Comparison of ENCODE assay signal across 13 cellular contexts in genomic region chr2:46963961-46964673, GRCh38. TPM values are rescaled to one million over a fixed set of nuclear protein-coding genes. Genes with fewer than 3 reads are reported as not detected.
DNase-seq lines count a peak whose midpoint lies in the region; ATAC-seq, FAIRE-seq and TF ChIP-seq lines count a peak whose summit lies in the region.
"Had no signal": no experiment of that assay in that cellular context is flagged by ENCODE, and none has a peak within 500 bp of the region (broad histone marks: within the 10 kb centered on the region; RNA-seq: fewer than 3 reads in every experiment).

No MANE protein-coding gene starts in this region.

- H3K4ac ChIP-seq in H1 (replicated peaks; ENCODE audit: insufficient read length, low read depth, low read length): no peak overlapping the region

- no peaks in the 10 kb centered on the region for H3K9me2 ChIP-seq in PC-9 (ENCODE audit: insufficient read depth)

- H3K23me2 ChIP-seq in H1 (ENCODE audit: low read depth, low read length): no peaks in the 10 kb centered on the region

- POLR2A ChIA-PET in PC-9 (lab: Charles Lee; ENCODE audit: unreplicated experiment): interaction anchor here (0.5 to 0.7 kb wide), 3 partner anchors 9 to 202 kb away, joined by 3 to 8 read pairs (median 3); no protein-coding TSS in a partner anchor
- POLR2A ChIA-PET in H1 (lab: Charles Lee; ENCODE audit: partially characterized antibody): interaction anchor here (1.1 to 1.4 kb wide), 3 partner anchors 9 to 20 kb away, joined by 3 to 4 read pairs (median 3); no protein-coding TSS in a partner anchor

- H3K79me1 ChIP-seq in H1 (ENCODE audit: low read depth, low read length): no peaks in the 10 kb centered on the region

- no peak overlapping the region for H3K23ac ChIP-seq in H1 (ENCODE audit: insufficient read length)

- H3K4me3 Mint-ChIP-seq in stimulated activated effector memory CD8-positive, alpha-beta T cell treated with anti-CD3 and anti-CD28 coated beads, Interleukin-12 subunit alpha, Interleukin-12 subunit beta, amount 100 ng/mL, for 72 hours: no peak overlapping the region

- H3K4me3 ChIP-seq in DND-41 (ENCODE audit: low read depth in 1 of 2, low read length in 2 of 2): no peak overlapping the region
- no peak overlapping the region; the same call in 1 of the 2 replicates for H3K4me3 ChIP-seq in PC-9
- H3K4me3 ChIP-seq in H1 (ENCODE audit: extremely low read depth in 1 of 4, insufficient read depth in 2 of 4, low read depth in 3 of 4, low read length in 4 of 4): no peak overlapping the region

- H3K27me3 ChIP-seq in DND-41 (ENCODE audit: insufficient read depth, low read length, poor library complexity): no peaks in the 10 kb centered on the region
- no peaks in the 10 kb centered on the region for H3K27me3 ChIP-seq in PC-9 (ENCODE audit: insufficient read depth, low read depth)
- H3K27me3 ChIP-seq in H1 (replicated peaks in 1 of 4; ENCODE audit: control insufficient read depth in 3 of 4, extremely low read depth in 1 of 4, insufficient read depth in 3 of 4, low read length in 3 of 4): no peaks in the 10 kb centered on the region

- H3K27ac Mint-ChIP-seq in stimulated activated effector memory CD8-positive, alpha-beta T cell treated with anti-CD3 and anti-CD28 coated beads, Interleukin-12 subunit alpha, Interleukin-12 subunit beta, amount 100 ng/mL, for 72 hours: peak overlapping the region; percentile 91

- TF ChIP-seq EP300 in H1 (IDR thresholded peaks at IDR 0.05; ENCODE audit: borderline replicate concordance in 1 of 2, low read depth in 2 of 2, low read length in 2 of 2): no peak

- H4K20me1 ChIP-seq in DND-41 (ENCODE audit: insufficient read depth, low read length) (peaks cover 37% of the 10 kb centered on the region), PC-9 (ENCODE audit: insufficient read depth) (no peaks in the 10 kb centered on the region), H1 (replicated peaks in 1 of 2; ENCODE audit: control insufficient read depth in 1 of 2, insufficient read depth in 2 of 2, low read length in 2 of 2) (no peaks in the 10 kb centered on the region)

- peaks cover 69% of the 10 kb centered on the region for H3F3A ChIP-seq in PC-9 (ENCODE audit: insufficient read depth, low read depth)

- no peak for FAIRE-seq in H1 (lab: Jason Lieb, UNC)
- FAIRE-seq: G401.6 had no signal

- H3K36me3 Mint-ChIP-seq in stimulated activated effector memory CD8-positive, alpha-beta T cell treated with anti-CD3 and anti-CD28 coated beads, Interleukin-12 subunit alpha, Interleukin-12 subunit beta, amount 100 ng/mL, for 72 hours: peaks cover 59% of the 10 kb centered on the region

- no peak; the same call in 2 of the 3 replicates for ATAC-seq in DND-41 (ENCODE audit: insufficient read depth, low read depth)
- ATAC-seq in stimulated activated effector memory CD8-positive, alpha-beta T cell treated with anti-CD3 and anti-CD28 coated beads, Interleukin-12 subunit alpha, Interleukin-12 subunit beta, amount 100 ng/mL, for 72 hours: peak; percentile 54
- no peak for ATAC-seq in HG03571 (IDR thresholded peaks at IDR 0.05; ENCODE audit: unreplicated experiment)

- DNase-seq in DND-41: no peak
- peak; percentile 80 to 100 for DNase-seq in PC-9
- no peak for DNase-seq in H1 (ENCODE audit: low read depth in 1 of 2, low spot score in 2 of 2)
- no peak for DNase-seq in stimulated activated effector memory CD8-positive, alpha-beta T cell treated with anti-CD3 and anti-CD28 coated beads, Interleukin-12 subunit alpha, Interleukin-12 subunit beta, amount 100 ng/mL, for 72 hours (ENCODE audit: low spot score in 2 of 2)
- DNase-seq in DMS79 (lab: John Stamatoyannopoulos, UW): no peak
- DNase-seq in GM13976 (ENCODE audit: low spot score): no peak
- no peak for DNase-seq in NCI-H446 (lab: John Stamatoyannopoulos, UW)
- DNase-seq: activated effector memory CD4-positive, alpha-beta T cell treated with Interleukin-2 at 50 U/mL for 16 hours; GOT3; NCI-H1105; T-helper 9 cell had no signal

- H3K9ac ChIP-seq in DND-41 (ENCODE audit: low read depth, low read length) (no peak overlapping the region), H1 (replicated peaks in 1 of 4; ENCODE audit: extremely low read depth in 1 of 4, low read depth in 3 of 4, low read length in 3 of 4) (no peak overlapping the region)

- H3K36me3 ChIP-seq in DND-41 (ENCODE audit: insufficient read depth, low read length) (peaks cover 64% of the 10 kb centered on the region), PC-9 (ENCODE audit: low read depth) (peaks cover 5% of the 10 kb centered on the region), H1 (ENCODE audit: control insufficient read depth in 2 of 4, insufficient read depth in 4 of 4, low read length in 3 of 4) (no peaks in the 10 kb centered on the region)

- no peak overlapping the region for H4K5ac ChIP-seq in H1 (ENCODE audit: insufficient read length, low read depth, low read length)

- H4K91ac ChIP-seq in H1 (replicated peaks; ENCODE audit: insufficient read length, low read length): no peak overlapping the region

- TF ChIP-seq POLR2A in H1 (IDR thresholded peaks at IDR 0.05; ENCODE audit: control extremely low read depth in 1 of 2, low read depth in 2 of 2, low read length in 2 of 2): no peak

- CTCF ChIA-PET in PC-9 (lab: Charles Lee): interaction anchor here (0.6 kb wide), 1 partner anchor 69 kb away, joined by 3 read pairs; no protein-coding TSS in a partner anchor
- CTCF ChIA-PET in H1 (lab: Charles Lee; ENCODE audit: partially characterized antibody): interaction anchor here (0.6 to 2.5 kb wide), 4 partner anchors 13 to 908 kb away, joined by 3 to 8 read pairs (median 4); no protein-coding TSS in a partner anchor

- BruUV-seq in PC-9 (replicated peaks; lab: Mats Ljungman, UMichigan): no TSS peak

- H3K9me3 ChIP-seq in DND-41 (ENCODE audit: insufficient read depth, low read length, severe bottlenecking): no peaks in the 10 kb centered on the region
- H3K9me3 ChIP-seq in PC-9 (ENCODE audit: insufficient read depth, low read depth): no peaks in the 10 kb centered on the region
- H3K9me3 ChIP-seq in H1 (ENCODE audit: insufficient read depth in 2 of 2, low read depth in 1 of 2, low read length in 1 of 2): no peaks in the 10 kb centered on the region

- H3K27ac ChIP-seq in DND-41 (ENCODE audit: low read length): 0 out of 2 replicates have a peak overlapping the region, but pooled peaks have one; percentile 37
- H3K27ac ChIP-seq in PC-9: peak overlapping the region; percentile 93
- no peak overlapping the region for H3K27ac ChIP-seq in H1 (ENCODE audit: low read depth, low read length)

- intact Hi-C loops in PC-9 (cut with micrococcal nuclease; ENCODE audit: unreplicated experiment): no loop called here

- no peak overlapping the region for H2BK15ac ChIP-seq in H1 (ENCODE audit: low read length)

- no peak overlapping the region for H2BK120ac ChIP-seq in H1 (replicated peaks; ENCODE audit: low read depth, low read length)

- no peaks in the 10 kb centered on the region for H3K9me3 Mint-ChIP-seq in stimulated activated effector memory CD8-positive, alpha-beta T cell treated with anti-CD3 and anti-CD28 coated beads, Interleukin-12 subunit alpha, Interleukin-12 subunit beta, amount 100 ng/mL, for 72 hours

- H3K56ac ChIP-seq in H1 (replicated peaks; ENCODE audit: insufficient read length, low read depth, low read length): no peak overlapping the region

- H3K79me2 ChIP-seq in DND-41 (ENCODE audit: insufficient read depth, low read length) (peaks cover 71% of the 10 kb centered on the region), PC-9 (ENCODE audit: low read depth) (peaks cover 41% of the 10 kb centered on the region), H1 (ENCODE audit: control insufficient read depth in 1 of 2, insufficient read depth in 2 of 2, low read length in 2 of 2) (no peaks in the 10 kb centered on the region)

- H3K4me2 ChIP-seq in DND-41 (ENCODE audit: insufficient read depth, low read length) (no peak overlapping the region), PC-9 (peak overlapping the region; percentile 67), H1 (ENCODE audit: insufficient read depth in 1 of 2, low read depth in 2 of 2, low read length in 2 of 2) (no peak overlapping the region)

- TF ChIP-seq CTCF in DND-41 (IDR thresholded peaks at IDR 0.05; ENCODE audit: borderline replicate concordance, extremely low read depth, low read length, poor library complexity, severe bottlenecking): no peak
- no peak for TF ChIP-seq CTCF in PC-9 (conservative IDR thresholded peaks at IDR 0.05)
- no peak for TF ChIP-seq CTCF in H1 (IDR thresholded peaks at IDR 0.05; ENCODE audit: control extremely low read depth in 1 of 3, insufficient read depth in 1 of 3, low read depth in 1 of 3, low read length in 3 of 3)
- TF ChIP-seq CTCF in GM13976 (IDR thresholded peaks at IDR 0.05; ENCODE audit: borderline replicate concordance, control extremely low read depth, extremely low read depth, insufficient read depth, missing control alignments): no peak

- H2BK12ac ChIP-seq in H1 (ENCODE audit: low read depth, low read length): no peak overlapping the region

- in situ Hi-C loops in GM13976 (cut with MboI; ENCODE audit: low sequenced_read_pairs, unreplicated experiment): no loop called here

- TF ChIP-seq RAD21 in H1 (IDR thresholded peaks at IDR 0.05 in 1 of 2, conservative IDR thresholded peaks at IDR 0.05 in 1 of 2; ENCODE audit: low read depth in 2 of 2, low read length in 2 of 2): no peak

- H3K4me1 ChIP-seq in DND-41 (ENCODE audit: insufficient read depth, low read length) (no peaks in the 10 kb centered on the region), PC-9 (replicated peaks; ENCODE audit: insufficient read depth) (peaks cover 72% of the 10 kb centered on the region), H1 (replicated peaks in 1 of 4; ENCODE audit: control insufficient read depth in 3 of 4, insufficient read depth in 4 of 4, low read length in 3 of 4) (no peaks in the 10 kb centered on the region)

- 89% methylated on average over 7 of the region's 7 CpGs; no CpG with 5 or more reads in 1 of the 2 experiments for WGBS in H1 (ENCODE audit: extremely low coverage in 1 of 2, insufficient coverage in 1 of 2, insufficient read length in 1 of 2, insufficient replicate concordance in 2 of 2, low coverage in 1 of 2, low lambda C conversion rate in 2 of 2, missing lambda C conversion rate in 1 of 2), 2 experiments

- H3K4me1 Mint-ChIP-seq in stimulated activated effector memory CD8-positive, alpha-beta T cell treated with anti-CD3 and anti-CD28 coated beads, Interleukin-12 subunit alpha, Interleukin-12 subunit beta, amount 100 ng/mL, for 72 hours: peaks cover 33% of the 10 kb centered on the region

- peak overlapping the region; percentile 8; the same call in 1 of the 2 replicates for H4K8ac ChIP-seq in H1 (ENCODE audit: extremely low read depth, insufficient read depth, low read length)

- H2AFZ ChIP-seq in DND-41 (ENCODE audit: low read depth, low read length) (no peak overlapping the region), PC-9 (no peak overlapping the region), H1 (ENCODE audit: low read length) (no peak overlapping the region)

- no peak overlapping the region for H3K14ac ChIP-seq in H1 (ENCODE audit: insufficient read length)

- H2BK20ac ChIP-seq in H1 (ENCODE audit: low read length): no peak overlapping the region

- H2BK5ac ChIP-seq in H1 (ENCODE audit: low read depth, low read length): 0 out of 2 replicates have a peak overlapping the region, but pooled peaks have one; percentile 10

- no peak overlapping the region for H2AK5ac ChIP-seq in H1 (ENCODE audit: low read depth, low read length)

- no peak overlapping the region for H3K18ac ChIP-seq in H1 (ENCODE audit: extremely low read depth, low read length)

RNA-seq across cellular contexts. Expression of gene TTC7A, which starts 23.1 kb away (rescaled TPM):
- 66.8 and 80.9 TPM in 2 replicates for total RNA-seq in PC-9 (2021)
- total RNA-seq in H1 (2021; fragmentation: NEBNext Ultra II Directional; extraction: Animal tissue kit (Norgen Biotek cat#: 25700)): 15.3 TPM in 2 replicates
- 7.8 and 12.5 TPM in 2 replicates for polyA plus RNA-seq in H1 (2011; rRNA removed)
- 10.8 TPM for polyA plus RNA-seq in H1 (2011; cell fraction: cytosol; rRNA removed)
- 20.6 TPM for polyA plus RNA-seq in H1 (2011; cell fraction: nucleus; rRNA removed)
- polyA plus RNA-seq in H1 (2012, experiment 1 of 2): 10.5 to 12.8 TPM (median 12.2 TPM) in 4 replicates
- 10.6 TPM for polyA plus RNA-seq in H1 (2012, experiment 2 of 2)
- 6.1 TPM for polyA plus RNA-seq in H1 (2013, experiment 1 of 2)
- polyA plus RNA-seq in H1 (2013, experiment 2 of 2): 7.3 TPM
- polyA minus RNA-seq in H1 (2011; rRNA and poly(A)+ RNA removed): 11.2 and 15.1 TPM in 2 replicates
- 7.4 TPM for polyA minus RNA-seq in H1 (2011; cell fraction: cytosol; rRNA and poly(A)+ RNA removed)
- 20.5 TPM for polyA minus RNA-seq in H1 (2011; cell fraction: nucleus; rRNA and poly(A)+ RNA removed)

RNA-seq across cellular contexts. Expression of gene MCFD2, which starts 48.5 kb away (rescaled TPM):
- 127 and 163 TPM in 2 replicates for total RNA-seq in PC-9 (2021)
- 74.2 and 76.2 TPM in 2 replicates for total RNA-seq in H1 (2021; fragmentation: NEBNext Ultra II Directional; extraction: Animal tissue kit (Norgen Biotek cat#: 25700))
- 29.2 and 35.2 TPM in 2 replicates for polyA plus RNA-seq in H1 (2011; rRNA removed)
- 45.2 TPM for polyA plus RNA-seq in H1 (2011; cell fraction: cytosol; rRNA removed)
- polyA plus RNA-seq in H1 (2011; cell fraction: nucleus; rRNA removed): 32.5 TPM
- 34.8 to 54.7 TPM (median 42.9 TPM) in 4 replicates for polyA plus RNA-seq in H1 (2012, experiment 1 of 2)
- polyA plus RNA-seq in H1 (2012, experiment 2 of 2): 12.4 TPM
- 62.6 TPM for polyA plus RNA-seq in H1 (2013, experiment 1 of 2)
- polyA plus RNA-seq in H1 (2013, experiment 2 of 2): 82.9 TPM
- 58.1 and 81.8 TPM in 2 replicates for polyA minus RNA-seq in H1 (2011; rRNA and poly(A)+ RNA removed)
- polyA minus RNA-seq in H1 (2011; cell fraction: cytosol; rRNA and poly(A)+ RNA removed): 49.1 TPM
- 43.8 TPM for polyA minus RNA-seq in H1 (2011; cell fraction: nucleus; rRNA and poly(A)+ RNA removed)

Comparison
In these comparisons a context has a peak if more than half of its experiments do, and no peak if none do; other contexts are left out.
1. DNase-seq: peak in PC-9 (2 of 2); none in DND-41 (single experiment), H1 (0 of 2), stimulated activated effector memory CD8-positive, alpha-beta T cell treated with anti-CD3 and anti-CD28 coated beads, Interleukin-12 subunit alpha, Interleukin-12 subunit beta, amount 100 ng/mL, for 72 hours (0 of 2), DMS79 (single experiment), GM13976 (single experiment) and NCI-H446 (0 of 2).